1 cellular context compared by ENCODE assay signal in genomic region chr7:123798527-123799188, GRCh38.
TF ChIP-seq lines count a peak whose summit lies in the region.

No MANE protein-coding gene starts in this region.

TF ChIP-seq in HCT116, 20 proteins besides CTCF, POLR2A, EP300 and RAD21:
- no peak for TF ChIP-seq SRF (IDR thresholded peaks at IDR 0.05; ENCODE audit: low read depth)
- TF ChIP-seq, protein P1, sequence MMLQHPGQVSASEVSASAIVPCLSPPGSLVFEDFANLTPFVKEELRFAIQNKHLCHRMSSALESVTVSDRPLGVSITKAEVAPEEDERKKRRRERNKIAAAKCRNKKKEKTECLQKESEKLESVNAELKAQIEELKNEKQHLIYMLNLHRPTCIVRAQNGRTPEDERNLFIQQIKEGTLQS (IDR thresholded peaks at IDR 0.05), result no peak
- TF ChIP-seq SIN3A (IDR thresholded peaks at IDR 0.05; ENCODE audit: low read depth), result no peak
- no peak for TF ChIP-seq CBX3 (IDR thresholded peaks at IDR 0.05; ENCODE audit: low read depth)
- TF ChIP-seq, protein P2, sequence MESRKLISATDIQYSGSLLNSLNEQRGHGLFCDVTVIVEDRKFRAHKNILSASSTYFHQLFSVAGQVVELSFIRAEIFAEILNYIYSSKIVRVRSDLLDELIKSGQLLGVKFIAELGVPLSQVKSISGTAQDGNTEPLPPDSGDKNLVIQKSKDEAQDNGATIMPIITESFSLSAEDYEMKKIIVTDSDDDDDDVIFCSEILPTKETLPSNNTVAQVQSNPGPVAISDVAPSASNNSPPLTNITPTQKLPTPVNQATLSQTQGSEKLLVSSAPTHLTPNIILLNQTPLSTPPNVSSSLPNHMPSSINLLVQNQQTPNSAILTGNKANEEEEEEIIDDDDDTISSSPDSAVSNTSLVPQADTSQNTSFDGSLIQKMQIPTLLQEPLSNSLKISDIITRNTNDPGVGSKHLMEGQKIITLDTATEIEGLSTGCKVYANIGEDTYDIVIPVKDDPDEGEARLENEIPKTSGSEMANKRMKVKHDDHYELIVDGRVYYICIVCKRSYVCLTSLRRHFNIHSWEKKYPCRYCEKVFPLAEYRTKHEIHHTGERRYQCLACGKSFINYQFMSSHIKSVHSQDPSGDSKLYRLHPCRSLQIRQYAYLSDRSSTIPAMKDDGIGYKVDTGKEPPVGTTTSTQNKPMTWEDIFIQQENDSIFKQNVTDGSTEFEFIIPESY (IDR thresholded peaks at IDR 0.05; ENCODE audit: extremely low read depth, insufficient replicate concordance, low read length), result no peak
- no peak for TF ChIP-seq EGR1 (IDR thresholded peaks at IDR 0.05; ENCODE audit: low read depth)
- no peak for TF ChIP-seq JUND (IDR thresholded peaks at IDR 0.05)
- no peak for TF ChIP-seq REST (IDR thresholded peaks at IDR 0.05; ENCODE audit: low read depth)
- TF ChIP-seq SP1 (IDR thresholded peaks at IDR 0.05; ENCODE audit: low read depth), result no peak
- TF ChIP-seq MAX (IDR thresholded peaks at IDR 0.05), result no peak
- no peak for TF ChIP-seq ZFX (IDR thresholded peaks at IDR 0.05)
- TF ChIP-seq ZNF274 (IDR thresholded peaks at IDR 0.05; ENCODE audit: low read depth, low read length), result no peak
